ENCODE assay signal across 12 cellular contexts in genomic region chr14:25010471-25010870, GRCh38. TPM values are rescaled to one million over a fixed set of nuclear protein-coding genes. Genes with fewer than 3 reads are reported as not detected.
"Had no signal": no experiment of that assay in that cellular context is flagged by ENCODE, and none has a peak within 500 bp of the region (broad histone marks: within the 10 kb centered on the region; RNA-seq: fewer than 3 reads in every experiment).

No MANE protein-coding gene starts in this region.

- H3K36me3 Mint-ChIP-seq: activated naive CD8-positive, alpha-beta T cell treated with anti-CD3 and anti-CD28 coated beads for 36 hours; immature natural killer cell; stimulated activated naive B cell treated with anti-CD40 and anti-IgM and Interleukin-4, amounts not matched to agents 10 μg/mL and 1 μg/mL and 100 μg/mL, for 72 hours had no signal

- H3K4me3 ChIP-seq: breast epithelium had no signal

- H3K27me3 ChIP-seq: breast epithelium had no signal

- H3K79me2 ChIP-seq: parathyroid adenoma had no signal

- H3K27me3 Mint-ChIP-seq: activated naive CD8-positive, alpha-beta T cell treated with anti-CD3 and anti-CD28 coated beads for 36 hours had no signal

- H3K4me3 Mint-ChIP-seq: activated naive CD8-positive, alpha-beta T cell treated with anti-CD3 and anti-CD28 coated beads for 36 hours; activated T-cell treated with anti-CD3 and anti-CD28 coated beads, Interleukin-2, amount 50 U/mL, for 4 hours; immature natural killer cell; stimulated activated naive B cell treated with anti-CD40 and anti-IgM and Interleukin-4, amounts not matched to agents 10 μg/mL and 1 μg/mL and 100 μg/mL, for 72 hours; T-helper 2 cell treated with Interferon-gamma antibody and Interleukin-4, amounts not matched to agents 5 μg/mL and 100 μg/mL, for 36 hours had no signal

- H3K9me3 ChIP-seq: breast epithelium had no signal

- H3K36me3 ChIP-seq: breast epithelium had no signal

- H2AFZ ChIP-seq: parathyroid adenoma had no signal

- H3K4me1 ChIP-seq: breast epithelium had no signal

- ATAC-seq: activated T-cell treated with anti-CD3 and anti-CD28 coated beads, Interleukin-2, amount 50 U/mL, for 4 hours; esophagus mucosa; stimulated activated naive B cell treated with anti-CD40 and anti-IgM and Interleukin-4, amounts not matched to agents 10 μg/mL and 1 μg/mL and 100 μg/mL, for 72 hours had no signal

- H3K27ac ChIP-seq: breast epithelium, parathyroid adenoma had no signal

- H3K27ac Mint-ChIP-seq: activated naive CD8-positive, alpha-beta T cell treated with anti-CD3 and anti-CD28 coated beads for 36 hours; immature natural killer cell; stimulated activated naive B cell treated with anti-CD40 and anti-IgM and Interleukin-4, amounts not matched to agents 10 μg/mL and 1 μg/mL and 100 μg/mL, for 72 hours; T-helper 2 cell treated with Interferon-gamma antibody and Interleukin-4, amounts not matched to agents 5 μg/mL and 100 μg/mL, for 36 hours had no signal

- H3K9me3 Mint-ChIP-seq: activated naive CD8-positive, alpha-beta T cell treated with anti-CD3 and anti-CD28 coated beads for 36 hours; activated T-cell treated with anti-CD3 and anti-CD28 coated beads, Interleukin-2, amount 50 U/mL, for 4 hours; immature natural killer cell; stimulated activated naive B cell treated with anti-CD40 and anti-IgM and Interleukin-4, amounts not matched to agents 10 μg/mL and 1 μg/mL and 100 μg/mL, for 72 hours; T-helper 2 cell treated with Interferon-gamma antibody and Interleukin-4, amounts not matched to agents 5 μg/mL and 100 μg/mL, for 36 hours had no signal

- H3K9ac ChIP-seq: parathyroid adenoma had no signal

- DNase-seq: activated CD4-positive, alpha-beta T cell treated with anti-CD3 and anti-CD28 coated beads, Interleukin-2, amount 50 U/mL, for 48 hours; activated CD4-positive, CD25-positive, alpha-beta regulatory T cell treated with anti-CD3 and anti-CD28 coated beads, Interleukin-2, amount 50 U/mL, for 72 hours; activated gamma-delta T cell treated with Interleukin-2 at 50 U/mL for 16 hours; activated naive CD8-positive, alpha-beta T cell treated with anti-CD3 and anti-CD28 coated beads for 36 hours; activated T-cell treated with anti-CD3 and anti-CD28 coated beads, Interleukin-2, amount 50 U/mL, for 4 hours; anterior cingulate cortex; immature natural killer cell; stimulated activated naive B cell treated with anti-CD40 and anti-IgM and Interleukin-4, amounts not matched to agents 10 μg/mL and 1 μg/mL and 100 μg/mL, for 72 hours had no signal

- H3K4me1 Mint-ChIP-seq: activated naive CD8-positive, alpha-beta T cell treated with anti-CD3 and anti-CD28 coated beads for 36 hours; immature natural killer cell; stimulated activated naive B cell treated with anti-CD40 and anti-IgM and Interleukin-4, amounts not matched to agents 10 μg/mL and 1 μg/mL and 100 μg/mL, for 72 hours had no signal

RNA-seq across cellular contexts. Expression of gene STXBP6, which starts 39.5 kb away (rescaled TPM):
- total RNA-seq: activated naive CD8-positive, alpha-beta T cell treated with anti-CD3 and anti-CD28 coated beads for 36 hours had no signal
- polyA plus RNA-seq: immature natural killer cell had no signal
